1 cellular context compared by ENCODE assay signal in the genomic region with DNA sequence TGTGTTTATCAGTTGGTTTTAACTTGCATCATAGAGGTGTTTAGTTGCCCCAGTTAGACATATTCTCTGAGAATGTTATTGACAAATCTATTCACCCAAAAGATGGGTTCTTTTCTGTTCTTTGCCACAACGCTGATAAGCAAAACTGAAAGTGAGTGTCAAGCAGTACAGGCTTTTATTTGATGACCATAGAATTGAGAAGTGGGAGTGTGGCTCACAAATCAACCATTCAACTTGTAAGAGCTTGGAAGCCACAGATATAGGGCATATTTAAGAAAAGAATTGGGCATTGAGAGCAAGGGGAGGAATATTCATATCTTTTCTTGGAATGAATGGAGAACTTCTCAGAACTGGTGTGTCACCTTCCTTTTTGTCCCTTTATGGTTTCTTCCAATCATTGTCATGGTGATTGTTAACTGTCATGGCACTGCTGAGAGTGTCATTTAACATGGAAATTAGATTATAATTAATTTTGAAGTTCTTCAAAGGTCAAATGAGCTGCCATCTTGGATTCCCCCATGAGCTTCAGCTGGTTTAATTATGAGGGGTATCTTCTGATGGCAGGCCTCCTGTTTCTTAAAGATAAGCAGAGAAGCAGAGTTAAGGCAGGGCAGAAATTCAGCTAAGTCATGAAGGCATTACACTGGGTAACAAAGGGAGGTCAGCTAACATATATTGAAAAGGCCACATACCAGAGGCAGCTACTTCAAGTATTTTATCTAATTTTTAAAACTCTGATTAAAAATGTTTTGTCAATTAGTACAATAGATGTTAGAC.
TF ChIP-seq lines count a peak whose summit lies in the region.

No MANE protein-coding gene starts in this region.

TF ChIP-seq in K562, 482 proteins besides CTCF, POLR2A, EP300 and RAD21 (continued from another document and continues in another):
- TF ChIP-seq AFF1 (IDR thresholded peaks at IDR 0.05; ENCODE audit: low read depth in 1 of 2, partially characterized antibody in 2 of 2), result no peak
- TF ChIP-seq CAMTA2 (CRISPR knock-in tag; conservative IDR thresholded peaks at IDR 0.05), result no peak
- peak; percentile 4; the same call in 1 of the 2 replicates for TF ChIP-seq NFE2L1 (tag; IDR thresholded peaks at IDR 0.05; ENCODE audit: borderline replicate concordance, low read depth)
- TF ChIP-seq ZNF717 (CRISPR knock-in tag; IDR thresholded peaks at IDR 0.05), result no peak
- TF ChIP-seq CBFA2T3 (IDR thresholded peaks at IDR 0.05), result peak; percentile 98
- no peak; the same call in 1 of the 2 replicates for TF ChIP-seq ZNF134 (CRISPR knock-in tag; conservative IDR thresholded peaks at IDR 0.05)
- TF ChIP-seq CHD2 (IDR thresholded peaks at IDR 0.05; ENCODE audit: low read depth, low read length), result no peak
- no peak for TF ChIP-seq POLR2B (IDR thresholded peaks at IDR 0.05; ENCODE audit: low read depth, partially characterized antibody)
- TF ChIP-seq ID3 (CRISPR knock-in tag; IDR thresholded peaks at IDR 0.05), result no peak
- TF ChIP-seq ID3 (tag; IDR thresholded peaks at IDR 0.05), result peak; percentile 93
- peak; percentile 62; the same call in 1 of the 2 replicates for TF ChIP-seq HINFP (tag; conservative IDR thresholded peaks at IDR 0.05; ENCODE audit: low read depth)
- no peak for TF ChIP-seq MXD1 (CRISPR knock-in tag; IDR thresholded peaks at IDR 0.05; ENCODE audit: borderline replicate concordance, poor library complexity, severe bottlenecking)
- TF ChIP-seq, protein P1, sequence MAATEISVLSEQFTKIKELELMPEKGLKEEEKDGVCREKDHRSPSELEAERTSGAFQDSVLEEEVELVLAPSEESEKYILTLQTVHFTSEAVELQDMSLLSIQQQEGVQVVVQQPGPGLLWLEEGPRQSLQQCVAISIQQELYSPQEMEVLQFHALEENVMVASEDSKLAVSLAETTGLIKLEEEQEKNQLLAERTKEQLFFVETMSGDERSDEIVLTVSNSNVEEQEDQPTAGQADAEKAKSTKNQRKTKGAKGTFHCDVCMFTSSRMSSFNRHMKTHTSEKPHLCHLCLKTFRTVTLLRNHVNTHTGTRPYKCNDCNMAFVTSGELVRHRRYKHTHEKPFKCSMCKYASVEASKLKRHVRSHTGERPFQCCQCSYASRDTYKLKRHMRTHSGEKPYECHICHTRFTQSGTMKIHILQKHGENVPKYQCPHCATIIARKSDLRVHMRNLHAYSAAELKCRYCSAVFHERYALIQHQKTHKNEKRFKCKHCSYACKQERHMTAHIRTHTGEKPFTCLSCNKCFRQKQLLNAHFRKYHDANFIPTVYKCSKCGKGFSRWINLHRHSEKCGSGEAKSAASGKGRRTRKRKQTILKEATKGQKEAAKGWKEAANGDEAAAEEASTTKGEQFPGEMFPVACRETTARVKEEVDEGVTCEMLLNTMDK (IDR thresholded peaks at IDR 0.05; ENCODE audit: borderline replicate concordance, insufficient read depth, low read depth, low read length, poor library complexity, severe bottlenecking), result no peak
- no peak for TF ChIP-seq CTBP1 (IDR thresholded peaks at IDR 0.05; ENCODE audit: borderline replicate concordance)
- no peak for TF ChIP-seq ZC3H4 (CRISPR knock-in tag; IDR thresholded peaks at IDR 0.05; ENCODE audit: borderline replicate concordance)
- peak; percentile 95 for TF ChIP-seq STAT5A (IDR thresholded peaks at IDR 0.05; ENCODE audit: borderline replicate concordance, low read length)
- no peak for TF ChIP-seq ZNF280B (CRISPR knock-in tag; IDR thresholded peaks at IDR 0.05)
- TF ChIP-seq ZBTB8A (IDR thresholded peaks at IDR 0.05; ENCODE audit: partially characterized antibody), result no peak
- no peak; the same call in 1 of the 2 replicates for TF ChIP-seq CXXC5 (CRISPR knock-in tag; IDR thresholded peaks at IDR 0.05)
- no peak for TF ChIP-seq ZNF354B (CRISPR knock-in tag; IDR thresholded peaks at IDR 0.05)
- TF ChIP-seq KLF1 (tag; IDR thresholded peaks at IDR 0.05), result no peak
- TF ChIP-seq ZNF143 (CRISPR knock-in tag; IDR thresholded peaks at IDR 0.05), result no peak
- TF ChIP-seq ZNF41 (CRISPR knock-in tag; conservative IDR thresholded peaks at IDR 0.05), result no peak
- no peak for TF ChIP-seq YBX1 (IDR thresholded peaks at IDR 0.05)
- TF ChIP-seq FOXJ3 (CRISPR knock-in tag; IDR thresholded peaks at IDR 0.05), result no peak
- no peak for TF ChIP-seq ZNF512 (tag; IDR thresholded peaks at IDR 0.05)
- TF ChIP-seq, protein P2, sequence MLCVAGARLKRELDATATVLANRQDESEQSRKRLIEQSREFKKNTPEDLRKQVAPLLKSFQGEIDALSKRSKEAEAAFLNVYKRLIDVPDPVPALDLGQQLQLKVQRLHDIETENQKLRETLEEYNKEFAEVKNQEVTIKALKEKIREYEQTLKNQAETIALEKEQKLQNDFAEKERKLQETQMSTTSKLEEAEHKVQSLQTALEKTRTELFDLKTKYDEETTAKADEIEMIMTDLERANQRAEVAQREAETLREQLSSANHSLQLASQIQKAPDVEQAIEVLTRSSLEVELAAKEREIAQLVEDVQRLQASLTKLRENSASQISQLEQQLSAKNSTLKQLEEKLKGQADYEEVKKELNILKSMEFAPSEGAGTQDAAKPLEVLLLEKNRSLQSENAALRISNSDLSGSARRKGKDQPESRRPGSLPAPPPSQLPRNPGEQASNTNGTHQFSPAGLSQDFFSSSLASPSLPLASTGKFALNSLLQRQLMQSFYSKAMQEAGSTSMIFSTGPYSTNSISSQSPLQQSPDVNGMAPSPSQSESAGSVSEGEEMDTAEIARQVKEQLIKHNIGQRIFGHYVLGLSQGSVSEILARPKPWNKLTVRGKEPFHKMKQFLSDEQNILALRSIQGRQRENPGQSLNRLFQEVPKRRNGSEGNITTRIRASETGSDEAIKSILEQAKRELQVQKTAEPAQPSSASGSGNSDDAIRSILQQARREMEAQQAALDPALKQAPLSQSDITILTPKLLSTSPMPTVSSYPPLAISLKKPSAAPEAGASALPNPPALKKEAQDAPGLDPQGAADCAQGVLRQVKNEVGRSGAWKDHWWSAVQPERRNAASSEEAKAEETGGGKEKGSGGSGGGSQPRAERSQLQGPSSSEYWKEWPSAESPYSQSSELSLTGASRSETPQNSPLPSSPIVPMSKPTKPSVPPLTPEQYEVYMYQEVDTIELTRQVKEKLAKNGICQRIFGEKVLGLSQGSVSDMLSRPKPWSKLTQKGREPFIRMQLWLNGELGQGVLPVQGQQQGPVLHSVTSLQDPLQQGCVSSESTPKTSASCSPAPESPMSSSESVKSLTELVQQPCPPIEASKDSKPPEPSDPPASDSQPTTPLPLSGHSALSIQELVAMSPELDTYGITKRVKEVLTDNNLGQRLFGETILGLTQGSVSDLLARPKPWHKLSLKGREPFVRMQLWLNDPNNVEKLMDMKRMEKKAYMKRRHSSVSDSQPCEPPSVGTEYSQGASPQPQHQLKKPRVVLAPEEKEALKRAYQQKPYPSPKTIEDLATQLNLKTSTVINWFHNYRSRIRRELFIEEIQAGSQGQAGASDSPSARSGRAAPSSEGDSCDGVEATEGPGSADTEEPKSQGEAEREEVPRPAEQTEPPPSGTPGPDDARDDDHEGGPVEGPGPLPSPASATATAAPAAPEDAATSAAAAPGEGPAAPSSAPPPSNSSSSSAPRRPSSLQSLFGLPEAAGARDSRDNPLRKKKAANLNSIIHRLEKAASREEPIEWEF (CRISPR knock-in tag; IDR thresholded peaks at IDR 0.05), result peak; percentile 62
- no peak for TF ChIP-seq ZKSCAN3 (CRISPR knock-in tag; IDR thresholded peaks at IDR 0.05)
- no peak for TF ChIP-seq SLC30A9 (CRISPR knock-in tag; IDR thresholded peaks at IDR 0.05)
- 0 out of 2 replicates have a peak, but pooled peaks have one; percentile 21 for TF ChIP-seq JUN (IDR thresholded peaks at IDR 0.05; ENCODE audit: borderline replicate concordance, low read depth, low read length)
- no peak for TF ChIP-seq JUN (CRISPR knock-in tag; IDR thresholded peaks at IDR 0.05; ENCODE audit: borderline replicate concordance)
- peak in 1 of 2 experiments; percentile 95; a peak in 2 of 4 replicates for TF ChIP-seq SRF (CRISPR knock-in tag; IDR thresholded peaks at IDR 0.05)
- TF ChIP-seq NFATC3 (IDR thresholded peaks at IDR 0.05), result no peak
- TF ChIP-seq KLF6 (CRISPR knock-in tag; IDR thresholded peaks at IDR 0.05; ENCODE audit: borderline replicate concordance), result 0 out of 2 replicates have a peak, but pooled peaks have one; percentile 10
- peak; percentile 34 to 76; a peak in 3 of 4 replicates for TF ChIP-seq FOXK2 (conservative IDR thresholded peaks at IDR 0.05 in 1 of 2, IDR thresholded peaks at IDR 0.05 in 1 of 2; ENCODE audit: low read depth in 2 of 2)
- no peak for TF ChIP-seq RFX7 (CRISPR knock-in tag; IDR thresholded peaks at IDR 0.05)
